Comparison of ENCODE assay signal across 13 cellular contexts in genomic region chr10:128060341-128060851, GRCh38.
DNase-seq lines count a peak whose midpoint lies in the region; ATAC-seq and TF ChIP-seq lines count a peak whose summit lies in the region.
"Had no signal": no experiment of that assay in that cellular context is flagged by ENCODE, and none has a peak within 500 bp of the region (broad histone marks: within the 10 kb centered on the region; RNA-seq: fewer than 3 reads in every experiment).

No MANE protein-coding gene starts in this region.

- H3K23ac ChIP-seq in neuronal stem cell (ENCODE audit: low read depth, low read length, poor library complexity), result no peak overlapping the region

- peak overlapping the region; percentile 98 to 100 (median 99) for H3K27ac ChIP-seq in BLaER1 treated with 17β-estradiol and CSF1 and Interleukin-3, amounts not matched to agents 10 nM and 100 nM
- H3K27ac ChIP-seq in CD8-positive, alpha-beta memory T cell (ENCODE audit: low read depth, low read length), result no peak overlapping the region
- H3K27ac ChIP-seq in coronary artery, result peak overlapping the region in 1 of 2 donors; percentile 66
- no peak overlapping the region for H3K27ac ChIP-seq in neuronal stem cell (replicated peaks; ENCODE audit: low read length)
- H3K27ac ChIP-seq: HL-60 had no signal

- no peak overlapping the region for H4K8ac ChIP-seq in neuronal stem cell (ENCODE audit: low read depth, low read length)

- H3K14ac ChIP-seq in neuronal stem cell (ENCODE audit: low read length), result no peak overlapping the region

- H3K36me3 Mint-ChIP-seq in CD8-positive, alpha-beta memory T cell, result peaks cover 4 to 61% (median 23%) of the 10 kb centered on the region in 3 donors

- no peak for TF ChIP-seq CTCF in coronary artery (IDR thresholded peaks at IDR 0.05)

- H4K20me1 ChIP-seq in BLaER1 treated with 17β-estradiol and CSF1 and Interleukin-3, amounts not matched to agents 10 nM and 100 nM, result peaks cover 13 to 42% (median 33%) of the 10 kb centered on the region in 11 experiments; a peak in 21 of 22 replicates

- no peaks in the 10 kb centered on the region; a peak in 1 of 22 replicates for H3K27me3 ChIP-seq in BLaER1 treated with 17β-estradiol and CSF1 and Interleukin-3, amounts not matched to agents 10 nM and 100 nM
- no peaks in the 10 kb centered on the region for H3K27me3 ChIP-seq in CD8-positive, alpha-beta memory T cell (ENCODE audit: insufficient read depth, low read length, poor library complexity, severe bottlenecking)
- no peaks in the 10 kb centered on the region for H3K27me3 ChIP-seq in neuronal stem cell (ENCODE audit: control insufficient read depth in 3 of 3, insufficient read depth in 3 of 3, low read depth in 1 of 3, low read length in 3 of 3)

- no peak overlapping the region for H4K91ac ChIP-seq in neuronal stem cell (ENCODE audit: low read depth, low read length, poor library complexity)

- H2BK15ac ChIP-seq in neuronal stem cell (ENCODE audit: low read length), result no peak overlapping the region

- H3K4me3 ChIP-seq in BLaER1 treated with 17β-estradiol and CSF1 and Interleukin-3, amounts not matched to agents 10 nM and 100 nM, result peak overlapping the region in 7 of 10 experiments; percentile 9 to 68 (median 52); a peak in 10 of 20 replicates
- H3K4me3 ChIP-seq in CD8-positive, alpha-beta memory T cell (ENCODE audit: low read length), result no peak overlapping the region
- no peak overlapping the region for H3K4me3 ChIP-seq in coronary artery
- H3K4me3 ChIP-seq in neuronal stem cell (ENCODE audit: low read length in 2 of 2), result no peak overlapping the region

- H3K9me3 Mint-ChIP-seq in CD8-positive, alpha-beta memory T cell, result no peaks in the 10 kb centered on the region
- H3K9me3 Mint-ChIP-seq: IgD-negative memory B cell had no signal

- H3K4me1 ChIP-seq in BLaER1 treated with 17β-estradiol and CSF1 and Interleukin-3, amounts not matched to agents 10 nM and 100 nM, result peaks cover 92 to 98% (median 94%) of the 10 kb centered on the region in 10 experiments
- peaks cover 52% of the 10 kb centered on the region for H3K4me1 ChIP-seq in CD8-positive, alpha-beta memory T cell (ENCODE audit: insufficient read depth, low read length)
- H3K4me1 ChIP-seq in neuronal stem cell (ENCODE audit: control insufficient read depth in 2 of 2, insufficient read depth in 1 of 2, low read depth in 1 of 2, low read length in 2 of 2), result peaks cover 9 to 18% of the 10 kb centered on the region in 2 donors

- no CpG with 5 or more reads among the region's 6 CpGs for WGBS in neuronal stem cell (ENCODE audit: extremely low coverage in 2 of 2, insufficient read length in 2 of 2, insufficient replicate concordance in 1 of 2), 2 donors

- H3K4me1 Mint-ChIP-seq in CD8-positive, alpha-beta memory T cell, result peaks cover 78 to 95% (median 85%) of the 10 kb centered on the region in 3 donors

- H3K27ac Mint-ChIP-seq in CD8-positive, alpha-beta memory T cell, result peak overlapping the region; percentile 59 to 97 (median 84)

- POLR2A ChIA-PET in CD8-positive, alpha-beta memory T cell (lab: Charles Lee), result interaction anchor here (0.7 kb wide), 1 partner anchor 11 kb away, joined by 3 read pairs; no protein-coding TSS in a partner anchor

- no peak for ATAC-seq in HG03354 (IDR thresholded peaks at IDR 0.05; ENCODE audit: poor library complexity, severe bottlenecking, unreplicated experiment)
- ATAC-seq: stimulated activated naive CD8-positive, alpha-beta T cell treated with anti-CD3 and anti-CD28 coated beads, Interleukin-15, Interleukin-2, amounts not matched to agents 100 U/mL and 50 U/mL, for 24 hours had no signal

- H3K4me2 ChIP-seq in BLaER1 treated with 17β-estradiol and CSF1 and Interleukin-3, amounts not matched to agents 10 nM and 100 nM, result peak overlapping the region; percentile 74 to 99 (median 96)
- no peak overlapping the region for H3K4me2 ChIP-seq in neuronal stem cell (ENCODE audit: insufficient read depth, low read length, poor library complexity, severe bottlenecking)

- H2AFZ ChIP-seq in neuronal stem cell (ENCODE audit: low read length), result no peak overlapping the region

- DNase-seq in CD8-positive, alpha-beta memory T cell, result no peak
- peak; percentile 62 for DNase-seq in coronary artery (ENCODE audit: low spot score)
- DNase-seq in neuronal stem cell (ENCODE audit: low spot score), result no peak
- DNase-seq in NCI-H748 (lab: John Stamatoyannopoulos, UW; ENCODE audit: unreplicated experiment), result no peak
- no peak for DNase-seq in iPS-NIHi7 (ENCODE audit: extremely low spot score)
- DNase-seq: Calu3; NCI-H187; retina; stimulated activated naive CD8-positive, alpha-beta T cell treated with anti-CD3 and anti-CD28 coated beads, Interleukin-15, Interleukin-2, amounts not matched to agents 100 U/mL and 50 U/mL, for 24 hours had no signal

- H3K9ac ChIP-seq in BLaER1 treated with 17β-estradiol and CSF1 and Interleukin-3, amounts not matched to agents 10 nM and 100 nM, result peak overlapping the region; percentile 92 to 98 (median 96)
- no peak overlapping the region for H3K9ac ChIP-seq in neuronal stem cell (ENCODE audit: low read depth, low read length, poor library complexity)

- H3K27me3 Mint-ChIP-seq in CD8-positive, alpha-beta memory T cell, result no peaks in the 10 kb centered on the region
- H3K27me3 Mint-ChIP-seq: IgD-negative memory B cell had no signal

- H3K36me3 ChIP-seq in BLaER1 treated with 17β-estradiol and CSF1 and Interleukin-3, amounts not matched to agents 10 nM and 100 nM, result peaks cover 72 to 83% (median 75%) of the 10 kb centered on the region in 11 experiments
- peaks cover 15% of the 10 kb centered on the region for H3K36me3 ChIP-seq in CD8-positive, alpha-beta memory T cell (ENCODE audit: insufficient read depth, low read length)
- peaks cover 0 to 3% of the 10 kb centered on the region in 2 donors for H3K36me3 ChIP-seq in neuronal stem cell (replicated peaks in 1 of 2; ENCODE audit: control insufficient read depth in 2 of 2, insufficient read depth in 2 of 2, low read length in 2 of 2)

- H2BK5ac ChIP-seq in neuronal stem cell (ENCODE audit: low read length), result no peak overlapping the region

- no peak overlapping the region for H2BK12ac ChIP-seq in neuronal stem cell (ENCODE audit: low read length)

- no peak overlapping the region for H3K18ac ChIP-seq in neuronal stem cell (ENCODE audit: low read length)

- no peaks in the 10 kb centered on the region for H3K79me1 ChIP-seq in neuronal stem cell (ENCODE audit: low read depth, low read length)

- H3K9me3 ChIP-seq in BLaER1 treated with 17β-estradiol and CSF1 and Interleukin-3, amounts not matched to agents 10 nM and 100 nM (replicated peaks in 1 of 11), result no peaks in the 10 kb centered on the region
- H3K9me3 ChIP-seq in CD8-positive, alpha-beta memory T cell (ENCODE audit: low read length), result no peaks in the 10 kb centered on the region
- no peaks in the 10 kb centered on the region for H3K9me3 ChIP-seq in neuronal stem cell (replicated peaks in 1 of 2; ENCODE audit: control insufficient read depth in 2 of 2, insufficient read depth in 1 of 2, low read depth in 1 of 2, low read length in 2 of 2)

- CTCF ChIA-PET in CD8-positive, alpha-beta memory T cell (lab: Charles Lee), result interaction anchor here (1.6 to 6.0 kb wide), 3 partner anchors 11 to 25 kb away, joined by 6 to 53 read pairs (median 6); no protein-coding TSS in a partner anchor

- peak overlapping the region in 4 of 7 donors; percentile 13 to 86 (median 28) for H3K4me3 Mint-ChIP-seq in CD8-positive, alpha-beta memory T cell

- no peak overlapping the region for H2BK120ac ChIP-seq in neuronal stem cell (ENCODE audit: low read depth, low read length)

- peak overlapping the region; percentile 54 for H3K4ac ChIP-seq in neuronal stem cell (ENCODE audit: low read length)

- H2AK5ac ChIP-seq in neuronal stem cell (ENCODE audit: low read depth, low read length), result no peak overlapping the region

Comparison
In these comparisons a context has a peak if more than half of its experiments do, and no peak if none do; other contexts are left out.
1. H3K27ac ChIP-seq: peak in BLaER1 treated with 17β-estradiol and CSF1 and Interleukin-3, amounts not matched to agents 10 nM and 100 nM (11 of 11); none in CD8-positive, alpha-beta memory T cell (single experiment) and neuronal stem cell (single experiment).
2. H3K4me3 ChIP-seq: peak in BLaER1 treated with 17β-estradiol and CSF1 and Interleukin-3, amounts not matched to agents 10 nM and 100 nM (7 of 10); none in CD8-positive, alpha-beta memory T cell (single experiment), coronary artery (single experiment) and neuronal stem cell (0 of 2).